Comparison of ENCODE assay signal across 35 cellular contexts in genomic region chr2:20257411-20257810, GRCh38.
"Had no signal": no experiment of that assay in that cellular context is flagged by ENCODE, and none has a peak within 500 bp of the region (broad histone marks: within the 10 kb centered on the region; RNA-seq: fewer than 3 reads in every experiment).

No MANE protein-coding gene starts in this region.

- H3K9me3 ChIP-seq: MG63 had no signal

- DNase-seq: Karpas-422, Kasumi-1, MG63, MM.1S, MV-4-11, NCI-H1048, NCI-H1092, NCI-H1092 treated with DMSO at 0.1 percent for 48 hours, NCI-H1105, NCI-H1105 treated with DMSO at 0.1 percent for 48 hours, NCI-H1417, NCI-H1417 treated with DMSO at 0.1 percent for 48 hours, NCI-H1436, NCI-H1436 treated with DMSO at 0.1 percent for 48 hours, NCI-H146, NCI-H1694, NCI-H1694 treated with DMSO at 0.1 percent for 48 hours, NCI-H187, NCI-H187 treated with DMSO at 0.1 percent for 48 hours, NCI-H1930, NCI-H2029, NCI-H2029 treated with DMSO at 0.1 percent for 48 hours, NCI-H2081, NCI-H2081 treated with DMSO at 0.1 percent for 48 hours, NCI-H2107, NCI-H2171, NCI-H2171 treated with DMSO at 0.1 percent for 48 hours, NCI-H2227 treated with DMSO at 0.1 percent for 48 hours, NCI-H226, NCI-H345, NCI-H446, NCI-H446 treated with DMSO at 0.1 percent for 48 hours, NCI-H510A, NCI-H510A treated with DMSO at 0.1 percent for 48 hours, NCI-H524 had no signal

- H3K27me3 ChIP-seq: MG63 had no signal

- H3K4me3 ChIP-seq: MG63 had no signal
